Comparison of ENCODE assay signal across 25 cellular contexts in the genomic region with DNA sequence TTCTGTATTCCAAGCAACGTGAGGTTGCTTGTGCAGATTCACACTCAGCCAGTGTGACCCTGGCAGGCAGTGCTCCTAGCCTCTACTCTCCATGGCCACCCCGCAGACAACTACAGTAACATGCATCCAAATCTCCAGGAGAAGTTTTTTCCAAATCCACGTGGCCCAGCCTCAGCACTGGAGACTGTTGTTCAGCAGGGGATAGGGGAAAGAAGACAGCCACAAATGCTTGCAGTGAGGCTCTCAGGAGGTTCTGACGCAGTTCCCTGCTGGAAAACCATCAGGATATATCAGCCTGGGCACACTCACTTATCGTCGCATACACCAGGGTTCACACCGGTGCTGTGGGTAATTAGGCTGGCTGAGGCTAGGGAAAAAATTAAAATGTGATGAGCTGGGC. TPM values are rescaled to one million over a fixed set of nuclear protein-coding genes. Genes with fewer than 3 reads are reported as not detected.
"Had no signal": no experiment of that assay in that cellular context is flagged by ENCODE, and none has a peak within 500 bp of the region (broad histone marks: within the 10 kb centered on the region; RNA-seq: fewer than 3 reads in every experiment).

No MANE protein-coding gene starts in this region.

- ATAC-seq: esophagus mucosa, gastrocnemius medialis, heart right ventricle, left cardiac atrium, left lung, left ventricle myocardium superior, lower lobe of right lung, mucosa of descending colon had no signal

- H3K4me1 ChIP-seq: colonic mucosa, gastrocnemius medialis, heart right ventricle, left lung, lower lobe of right lung had no signal

- H3K36me3 Mint-ChIP-seq: mesothelial cell of epicardium had no signal

- H3K4me3 Mint-ChIP-seq: mesothelial cell of epicardium had no signal

- H3K4me3 ChIP-seq: colonic mucosa, dorsolateral prefrontal cortex, esophagus squamous epithelium, gastrocnemius medialis, heart right ventricle, left lung, lower lobe of right lung, mucosa of descending colon had no signal

- H3K27ac Mint-ChIP-seq: mesothelial cell of epicardium had no signal

- H3K9me3 Mint-ChIP-seq: mesothelial cell of epicardium had no signal

- H3K9me3 ChIP-seq: colonic mucosa, esophagus squamous epithelium, gastrocnemius medialis, left lung, lower lobe of right lung, mucosa of descending colon had no signal

- DNase-seq: colonic mucosa; dermis blood vessel endothelial cell; effector CD4-positive, alpha-beta T cell; effector memory CD4-positive, alpha-beta T cell; erythroblast; esophagus squamous epithelium; foreskin fibroblast; foreskin melanocyte; gastrocnemius medialis; glutamatergic neuron; heart right ventricle; hippocampal formation; left cardiac atrium; left lung; left ventricle myocardium superior; lower lobe of right lung; mesenchymal stem cell; mucosa of descending colon had no signal

- H3K27ac ChIP-seq: colonic mucosa, dorsolateral prefrontal cortex, epithelial cell of prostate, esophagus squamous epithelium, gastrocnemius medialis, heart right ventricle, left lung, lower lobe of right lung had no signal

- H3K36me3 ChIP-seq: colonic mucosa, esophagus squamous epithelium, gastrocnemius medialis, heart right ventricle, left lung, lower lobe of right lung had no signal

RNA-seq across cellular contexts. Expression of a gene that starts 16.2 kb away (rescaled TPM):
- total RNA-seq: chondrocyte, myocyte had no signal
- polyA plus RNA-seq: keratinocyte had no signal
